In the genomic region with DNA sequence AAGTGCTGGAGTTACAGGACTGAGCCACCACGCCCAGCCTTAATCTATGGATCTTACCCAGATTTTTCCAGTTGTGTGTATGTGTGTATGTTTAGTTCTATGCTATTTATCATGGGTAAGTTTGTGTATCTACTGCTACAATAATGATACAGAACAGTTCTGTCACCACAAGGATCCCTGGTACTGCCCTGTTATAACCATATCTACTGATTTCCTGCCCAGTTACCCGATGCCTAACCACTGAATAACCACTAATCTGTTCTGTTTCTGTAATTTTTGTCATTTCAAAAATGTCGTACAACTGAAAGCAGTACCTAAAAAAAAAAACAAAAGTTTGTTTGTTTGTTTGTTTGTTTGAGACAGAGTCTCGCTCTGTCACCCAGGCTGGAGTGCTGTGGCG, we compare ENCODE assay signal across 1 cellular context.
TF ChIP-seq lines count a peak whose summit lies in the region.

No MANE protein-coding gene starts in this region.

TF ChIP-seq in HCT116, 20 proteins besides CTCF, POLR2A, EP300 and RAD21 (continued from another document):
- TF ChIP-seq, protein P1, sequence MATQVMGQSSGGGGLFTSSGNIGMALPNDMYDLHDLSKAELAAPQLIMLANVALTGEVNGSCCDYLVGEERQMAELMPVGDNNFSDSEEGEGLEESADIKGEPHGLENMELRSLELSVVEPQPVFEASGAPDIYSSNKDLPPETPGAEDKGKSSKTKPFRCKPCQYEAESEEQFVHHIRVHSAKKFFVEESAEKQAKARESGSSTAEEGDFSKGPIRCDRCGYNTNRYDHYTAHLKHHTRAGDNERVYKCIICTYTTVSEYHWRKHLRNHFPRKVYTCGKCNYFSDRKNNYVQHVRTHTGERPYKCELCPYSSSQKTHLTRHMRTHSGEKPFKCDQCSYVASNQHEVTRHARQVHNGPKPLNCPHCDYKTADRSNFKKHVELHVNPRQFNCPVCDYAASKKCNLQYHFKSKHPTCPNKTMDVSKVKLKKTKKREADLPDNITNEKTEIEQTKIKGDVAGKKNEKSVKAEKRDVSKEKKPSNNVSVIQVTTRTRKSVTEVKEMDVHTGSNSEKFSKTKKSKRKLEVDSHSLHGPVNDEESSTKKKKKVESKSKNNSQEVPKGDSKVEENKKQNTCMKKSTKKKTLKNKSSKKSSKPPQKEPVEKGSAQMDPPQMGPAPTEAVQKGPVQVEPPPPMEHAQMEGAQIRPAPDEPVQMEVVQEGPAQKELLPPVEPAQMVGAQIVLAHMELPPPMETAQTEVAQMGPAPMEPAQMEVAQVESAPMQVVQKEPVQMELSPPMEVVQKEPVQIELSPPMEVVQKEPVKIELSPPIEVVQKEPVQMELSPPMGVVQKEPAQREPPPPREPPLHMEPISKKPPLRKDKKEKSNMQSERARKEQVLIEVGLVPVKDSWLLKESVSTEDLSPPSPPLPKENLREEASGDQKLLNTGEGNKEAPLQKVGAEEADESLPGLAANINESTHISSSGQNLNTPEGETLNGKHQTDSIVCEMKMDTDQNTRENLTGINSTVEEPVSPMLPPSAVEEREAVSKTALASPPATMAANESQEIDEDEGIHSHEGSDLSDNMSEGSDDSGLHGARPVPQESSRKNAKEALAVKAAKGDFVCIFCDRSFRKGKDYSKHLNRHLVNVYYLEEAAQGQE (IDR thresholded peaks at IDR 0.05; ENCODE audit: low read depth), result no peak
- TF ChIP-seq, protein P2, sequence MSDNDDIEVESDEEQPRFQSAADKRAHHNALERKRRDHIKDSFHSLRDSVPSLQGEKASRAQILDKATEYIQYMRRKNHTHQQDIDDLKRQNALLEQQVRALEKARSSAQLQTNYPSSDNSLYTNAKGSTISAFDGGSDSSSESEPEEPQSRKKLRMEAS (IDR thresholded peaks at IDR 0.05), result no peak
- no peak for TF ChIP-seq ZNF274 (IDR thresholded peaks at IDR 0.05; ENCODE audit: low read depth, low read length)
- TF ChIP-seq EZH2 (IDR thresholded peaks at IDR 0.05), result no peak
- TF ChIP-seq EZH2phosphoT487 (IDR thresholded peaks at IDR 0.05; ENCODE audit: borderline replicate concordance), result no peak
